In genomic region chr2:162317058-162317742, GRCh38 we compare ENCODE assay signal across 8 cellular contexts. TPM values are rescaled to one million over a fixed set of nuclear protein-coding genes. Genes with fewer than 3 reads are reported as not detected.
DNase-seq lines count a peak whose midpoint lies in the region; ATAC-seq and TF ChIP-seq lines count a peak whose summit lies in the region.

No MANE protein-coding gene starts in this region.

- DNase-seq in EL, result peak; percentile 16
- no peak for DNase-seq in epithelial cell of esophagus (ENCODE audit: low read depth)
- no peak for DNase-seq in progenitor cell of endocrine pancreas (ENCODE audit: low spot score, unreplicated experiment)

- H3K27me3 Mint-ChIP-seq in progenitor cell of endocrine pancreas, result no peaks in the 10 kb centered on the region

- TF ChIP-seq CTCF in OCI-LY3 (IDR thresholded peaks at IDR 0.05; ENCODE audit: low read depth, low read length) (no peak), epithelial cell of esophagus (IDR thresholded peaks at IDR 0.05; ENCODE audit: insufficient read depth, low read depth, low read length, missing control alignments) (no peak), progenitor cell of endocrine pancreas (IDR thresholded peaks at IDR 0.05; ENCODE audit: unreplicated experiment) (no peak)

- no peaks in the 10 kb centered on the region for H3K27me3 ChIP-seq in OCI-LY3 (ENCODE audit: low read depth, low read length)

- no peak overlapping the region for H2AFZ ChIP-seq in OCI-LY3 (ENCODE audit: low read depth, low read length)

- peak overlapping the region; percentile 92 for H3K27ac Mint-ChIP-seq in progenitor cell of endocrine pancreas

- H3K4me3 Mint-ChIP-seq in progenitor cell of endocrine pancreas (ENCODE audit: low read depth), result peak overlapping the region; percentile 81

- H3K9me3 ChIP-seq in OCI-LY3 (ENCODE audit: insufficient read depth, low read length), result no peaks in the 10 kb centered on the region

- peak overlapping the region; percentile 90 for H3K4me2 ChIP-seq in OCI-LY3 (ENCODE audit: low read length)

- H3K9me3 Mint-ChIP-seq in progenitor cell of endocrine pancreas (ENCODE audit: low read depth), result peaks cover 4% of the 10 kb centered on the region

- H3K9ac ChIP-seq in OCI-LY3 (ENCODE audit: low read length), result peak overlapping the region; percentile 93

- ATAC-seq in GM21381 (IDR thresholded peaks at IDR 0.05; ENCODE audit: unreplicated experiment) (no peak), HG03457 (IDR thresholded peaks at IDR 0.05; ENCODE audit: unreplicated experiment) (no peak), HG02970 (IDR thresholded peaks at IDR 0.05; ENCODE audit: low FRiP score, unreplicated experiment) (no peak), GM19463 (IDR thresholded peaks at IDR 0.05; ENCODE audit: unreplicated experiment) (no peak)

- H3K36me3 ChIP-seq in OCI-LY3 (replicated peaks; ENCODE audit: low read depth, low read length), result peaks cover 21% of the 10 kb centered on the region

- no peaks in the 10 kb centered on the region for H3K36me3 Mint-ChIP-seq in progenitor cell of endocrine pancreas (ENCODE audit: insufficient read depth)

- H3K4me3 ChIP-seq in OCI-LY3 (ENCODE audit: low read length) (peak overlapping the region; percentile 96), epithelial cell of esophagus (ENCODE audit: low read length) (peak overlapping the region; percentile 74)

- peaks cover 12% of the 10 kb centered on the region for H3K4me1 Mint-ChIP-seq in progenitor cell of endocrine pancreas (ENCODE audit: low read depth)

- H3K79me2 ChIP-seq in OCI-LY3 (ENCODE audit: low read length), result peaks cover 70% of the 10 kb centered on the region

- peak overlapping the region; percentile 87 for H3K27ac ChIP-seq in OCI-LY3 (ENCODE audit: low read length)

- H4K20me1 ChIP-seq in OCI-LY3 (ENCODE audit: insufficient read depth, low read length), result peaks cover 20% of the 10 kb centered on the region

- H3K4me1 ChIP-seq in OCI-LY3 (ENCODE audit: low read length), result peaks cover 41% of the 10 kb centered on the region

RNA-seq across cellular contexts. Expression of gene IFIH1, which starts 1.3 kb away (rescaled TPM):
- total RNA-seq in progenitor cell of endocrine pancreas, result 6.6 and 6.8 TPM in 2 replicates

RNA-seq across cellular contexts. Expression of gene GCA, which starts 26.7 kb away (rescaled TPM):
- 92.6 and 113 TPM in 2 replicates for total RNA-seq in progenitor cell of endocrine pancreas
